1 cellular context compared by ENCODE assay signal in the genomic region with DNA sequence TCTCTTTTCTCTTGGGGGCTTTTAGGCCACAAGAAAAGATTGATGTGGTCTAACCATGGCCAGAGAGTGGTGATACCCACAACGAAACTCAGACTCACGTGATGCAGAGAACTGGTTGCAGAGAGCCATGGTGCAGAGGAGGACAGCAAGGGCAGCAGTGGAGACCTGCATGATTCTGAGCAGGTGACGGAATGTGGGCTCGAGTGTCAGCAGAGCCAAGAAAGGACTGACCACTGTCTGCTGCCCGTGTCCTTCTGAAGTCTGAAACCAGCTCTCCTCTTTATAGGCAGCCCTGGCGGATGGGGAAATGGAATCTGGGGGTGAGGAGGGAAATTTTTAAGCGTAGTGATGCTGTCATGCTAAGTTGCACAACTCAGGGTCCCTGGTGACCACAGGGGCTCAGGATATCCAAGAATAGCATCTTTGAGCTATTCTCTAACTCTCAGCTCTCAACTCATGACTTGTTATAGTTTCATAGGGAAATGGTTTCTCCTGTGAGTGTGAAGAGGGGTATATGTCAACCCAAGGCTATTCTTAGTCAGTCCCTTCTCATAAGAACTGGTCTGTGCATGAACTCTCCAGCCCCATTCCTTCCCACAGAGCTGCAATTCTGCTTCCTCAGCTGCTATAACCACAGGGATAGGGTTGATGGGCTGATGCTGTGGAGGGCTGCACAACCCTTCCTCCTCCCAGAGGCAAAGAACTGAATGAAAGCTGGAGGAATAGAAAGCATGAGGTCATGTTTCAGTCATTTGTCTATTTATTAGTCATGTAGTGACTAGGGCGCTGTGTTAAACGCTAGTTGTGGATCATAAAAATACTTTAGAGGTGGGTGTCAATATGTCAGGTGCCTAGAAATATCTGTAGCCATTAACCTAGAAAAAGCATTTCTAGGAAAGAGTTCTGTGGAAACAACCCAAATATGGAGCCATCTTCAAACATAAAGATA.
TF ChIP-seq lines count a peak whose summit lies in the region.

A gene (minus strand): TSS at position 256 of the 949 bp plus-strand sequence. CDS start 85 bp downstream, at position 171.

TF ChIP-seq in GM12878, 131 proteins besides CTCF, POLR2A, EP300 and RAD21 (continued from another document and continues in another):
- TF ChIP-seq, protein P1, sequence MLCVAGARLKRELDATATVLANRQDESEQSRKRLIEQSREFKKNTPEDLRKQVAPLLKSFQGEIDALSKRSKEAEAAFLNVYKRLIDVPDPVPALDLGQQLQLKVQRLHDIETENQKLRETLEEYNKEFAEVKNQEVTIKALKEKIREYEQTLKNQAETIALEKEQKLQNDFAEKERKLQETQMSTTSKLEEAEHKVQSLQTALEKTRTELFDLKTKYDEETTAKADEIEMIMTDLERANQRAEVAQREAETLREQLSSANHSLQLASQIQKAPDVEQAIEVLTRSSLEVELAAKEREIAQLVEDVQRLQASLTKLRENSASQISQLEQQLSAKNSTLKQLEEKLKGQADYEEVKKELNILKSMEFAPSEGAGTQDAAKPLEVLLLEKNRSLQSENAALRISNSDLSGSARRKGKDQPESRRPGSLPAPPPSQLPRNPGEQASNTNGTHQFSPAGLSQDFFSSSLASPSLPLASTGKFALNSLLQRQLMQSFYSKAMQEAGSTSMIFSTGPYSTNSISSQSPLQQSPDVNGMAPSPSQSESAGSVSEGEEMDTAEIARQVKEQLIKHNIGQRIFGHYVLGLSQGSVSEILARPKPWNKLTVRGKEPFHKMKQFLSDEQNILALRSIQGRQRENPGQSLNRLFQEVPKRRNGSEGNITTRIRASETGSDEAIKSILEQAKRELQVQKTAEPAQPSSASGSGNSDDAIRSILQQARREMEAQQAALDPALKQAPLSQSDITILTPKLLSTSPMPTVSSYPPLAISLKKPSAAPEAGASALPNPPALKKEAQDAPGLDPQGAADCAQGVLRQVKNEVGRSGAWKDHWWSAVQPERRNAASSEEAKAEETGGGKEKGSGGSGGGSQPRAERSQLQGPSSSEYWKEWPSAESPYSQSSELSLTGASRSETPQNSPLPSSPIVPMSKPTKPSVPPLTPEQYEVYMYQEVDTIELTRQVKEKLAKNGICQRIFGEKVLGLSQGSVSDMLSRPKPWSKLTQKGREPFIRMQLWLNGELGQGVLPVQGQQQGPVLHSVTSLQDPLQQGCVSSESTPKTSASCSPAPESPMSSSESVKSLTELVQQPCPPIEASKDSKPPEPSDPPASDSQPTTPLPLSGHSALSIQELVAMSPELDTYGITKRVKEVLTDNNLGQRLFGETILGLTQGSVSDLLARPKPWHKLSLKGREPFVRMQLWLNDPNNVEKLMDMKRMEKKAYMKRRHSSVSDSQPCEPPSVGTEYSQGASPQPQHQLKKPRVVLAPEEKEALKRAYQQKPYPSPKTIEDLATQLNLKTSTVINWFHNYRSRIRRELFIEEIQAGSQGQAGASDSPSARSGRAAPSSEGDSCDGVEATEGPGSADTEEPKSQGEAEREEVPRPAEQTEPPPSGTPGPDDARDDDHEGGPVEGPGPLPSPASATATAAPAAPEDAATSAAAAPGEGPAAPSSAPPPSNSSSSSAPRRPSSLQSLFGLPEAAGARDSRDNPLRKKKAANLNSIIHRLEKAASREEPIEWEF (IDR thresholded peaks at IDR 0.05; ENCODE audit: insufficient replicate concordance, low read depth, low read length): peak; percentile 92
- TF ChIP-seq, protein P2, sequence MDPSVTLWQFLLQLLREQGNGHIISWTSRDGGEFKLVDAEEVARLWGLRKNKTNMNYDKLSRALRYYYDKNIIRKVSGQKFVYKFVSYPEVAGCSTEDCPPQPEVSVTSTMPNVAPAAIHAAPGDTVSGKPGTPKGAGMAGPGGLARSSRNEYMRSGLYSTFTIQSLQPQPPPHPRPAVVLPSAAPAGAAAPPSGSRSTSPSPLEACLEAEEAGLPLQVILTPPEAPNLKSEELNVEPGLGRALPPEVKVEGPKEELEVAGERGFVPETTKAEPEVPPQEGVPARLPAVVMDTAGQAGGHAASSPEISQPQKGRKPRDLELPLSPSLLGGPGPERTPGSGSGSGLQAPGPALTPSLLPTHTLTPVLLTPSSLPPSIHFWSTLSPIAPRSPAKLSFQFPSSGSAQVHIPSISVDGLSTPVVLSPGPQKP (IDR thresholded peaks at IDR 0.05; ENCODE audit: low read depth, low read length): no peak; the same call in 1 of the 2 replicates
- TF ChIP-seq LARP7 (IDR thresholded peaks at IDR 0.05): no peak
- no peak for TF ChIP-seq NFXL1 (IDR thresholded peaks at IDR 0.05; ENCODE audit: borderline replicate concordance)
- TF ChIP-seq, protein P3, sequence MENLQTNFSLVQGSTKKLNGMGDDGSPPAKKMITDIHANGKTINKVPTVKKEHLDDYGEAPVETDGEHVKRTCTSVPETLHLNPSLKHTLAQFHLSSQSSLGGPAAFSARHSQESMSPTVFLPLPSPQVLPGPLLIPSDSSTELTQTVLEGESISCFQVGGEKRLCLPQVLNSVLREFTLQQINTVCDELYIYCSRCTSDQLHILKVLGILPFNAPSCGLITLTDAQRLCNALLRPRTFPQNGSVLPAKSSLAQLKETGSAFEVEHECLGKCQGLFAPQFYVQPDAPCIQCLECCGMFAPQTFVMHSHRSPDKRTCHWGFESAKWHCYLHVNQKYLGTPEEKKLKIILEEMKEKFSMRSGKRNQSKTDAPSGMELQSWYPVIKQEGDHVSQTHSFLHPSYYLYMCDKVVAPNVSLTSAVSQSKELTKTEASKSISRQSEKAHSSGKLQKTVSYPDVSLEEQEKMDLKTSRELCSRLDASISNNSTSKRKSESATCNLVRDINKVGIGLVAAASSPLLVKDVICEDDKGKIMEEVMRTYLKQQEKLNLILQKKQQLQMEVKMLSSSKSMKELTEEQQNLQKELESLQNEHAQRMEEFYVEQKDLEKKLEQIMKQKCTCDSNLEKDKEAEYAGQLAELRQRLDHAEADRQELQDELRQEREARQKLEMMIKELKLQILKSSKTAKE (IDR thresholded peaks at IDR 0.05; ENCODE audit: low read depth, poor library complexity, severe bottlenecking): peak; percentile 97
- TF ChIP-seq, protein P4, sequence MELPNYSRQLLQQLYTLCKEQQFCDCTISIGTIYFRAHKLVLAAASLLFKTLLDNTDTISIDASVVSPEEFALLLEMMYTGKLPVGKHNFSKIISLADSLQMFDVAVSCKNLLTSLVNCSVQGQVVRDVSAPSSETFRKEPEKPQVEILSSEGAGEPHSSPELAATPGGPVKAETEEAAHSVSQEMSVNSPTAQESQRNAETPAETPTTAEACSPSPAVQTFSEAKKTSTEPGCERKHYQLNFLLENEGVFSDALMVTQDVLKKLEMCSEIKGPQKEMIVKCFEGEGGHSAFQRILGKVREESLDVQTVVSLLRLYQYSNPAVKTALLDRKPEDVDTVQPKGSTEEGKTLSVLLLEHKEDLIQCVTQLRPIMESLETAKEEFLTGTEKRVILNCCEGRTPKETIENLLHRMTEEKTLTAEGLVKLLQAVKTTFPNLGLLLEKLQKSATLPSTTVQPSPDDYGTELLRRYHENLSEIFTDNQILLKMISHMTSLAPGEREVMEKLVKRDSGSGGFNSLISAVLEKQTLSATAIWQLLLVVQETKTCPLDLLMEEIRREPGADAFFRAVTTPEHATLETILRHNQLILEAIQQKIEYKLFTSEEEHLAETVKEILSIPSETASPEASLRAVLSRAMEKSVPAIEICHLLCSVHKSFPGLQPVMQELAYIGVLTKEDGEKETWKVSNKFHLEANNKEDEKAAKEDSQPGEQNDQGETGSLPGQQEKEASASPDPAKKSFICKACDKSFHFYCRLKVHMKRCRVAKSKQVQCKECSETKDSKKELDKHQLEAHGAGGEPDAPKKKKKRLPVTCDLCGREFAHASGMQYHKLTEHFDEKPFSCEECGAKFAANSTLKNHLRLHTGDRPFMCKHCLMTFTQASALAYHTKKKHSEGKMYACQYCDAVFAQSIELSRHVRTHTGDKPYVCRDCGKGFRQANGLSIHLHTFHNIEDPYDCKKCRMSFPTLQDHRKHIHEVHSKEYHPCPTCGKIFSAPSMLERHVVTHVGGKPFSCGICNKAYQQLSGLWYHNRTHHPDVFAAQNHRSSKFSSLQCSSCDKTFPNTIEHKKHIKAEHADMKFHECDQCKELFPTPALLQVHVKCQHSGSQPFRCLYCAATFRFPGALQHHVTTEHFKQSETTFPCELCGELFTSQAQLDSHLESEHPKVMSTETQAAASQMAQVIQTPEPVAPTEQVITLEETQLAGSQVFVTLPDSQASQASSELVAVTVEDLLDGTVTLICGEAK (IDR thresholded peaks at IDR 0.05; ENCODE audit: borderline replicate concordance): no peak; the same call in 1 of the 2 replicates
- peak; percentile 99 for TF ChIP-seq IKZF1 (conservative IDR thresholded peaks at IDR 0.05)
- TF ChIP-seq NR2C1 (IDR thresholded peaks at IDR 0.05): no peak
- no peak for TF ChIP-seq CHD4 (IDR thresholded peaks at IDR 0.05)
- TF ChIP-seq KLF5 (IDR thresholded peaks at IDR 0.05; ENCODE audit: partially characterized antibody): peak; percentile 95
- TF ChIP-seq, protein P5, sequence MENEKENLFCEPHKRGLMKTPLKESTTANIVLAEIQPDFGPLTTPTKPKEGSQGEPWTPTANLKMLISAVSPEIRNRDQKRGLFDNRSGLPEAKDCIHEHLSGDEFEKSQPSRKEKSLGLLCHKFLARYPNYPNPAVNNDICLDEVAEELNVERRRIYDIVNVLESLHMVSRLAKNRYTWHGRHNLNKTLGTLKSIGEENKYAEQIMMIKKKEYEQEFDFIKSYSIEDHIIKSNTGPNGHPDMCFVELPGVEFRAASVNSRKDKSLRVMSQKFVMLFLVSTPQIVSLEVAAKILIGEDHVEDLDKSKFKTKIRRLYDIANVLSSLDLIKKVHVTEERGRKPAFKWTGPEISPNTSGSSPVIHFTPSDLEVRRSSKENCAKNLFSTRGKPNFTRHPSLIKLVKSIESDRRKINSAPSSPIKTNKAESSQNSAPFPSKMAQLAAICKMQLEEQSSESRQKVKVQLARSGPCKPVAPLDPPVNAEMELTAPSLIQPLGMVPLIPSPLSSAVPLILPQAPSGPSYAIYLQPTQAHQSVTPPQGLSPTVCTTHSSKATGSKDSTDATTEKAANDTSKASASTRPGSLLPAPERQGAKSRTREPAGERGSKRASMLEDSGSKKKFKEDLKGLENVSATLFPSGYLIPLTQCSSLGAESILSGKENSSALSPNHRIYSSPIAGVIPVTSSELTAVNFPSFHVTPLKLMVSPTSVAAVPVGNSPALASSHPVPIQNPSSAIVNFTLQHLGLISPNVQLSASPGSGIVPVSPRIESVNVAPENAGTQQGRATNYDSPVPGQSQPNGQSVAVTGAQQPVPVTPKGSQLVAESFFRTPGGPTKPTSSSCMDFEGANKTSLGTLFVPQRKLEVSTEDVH (IDR thresholded peaks at IDR 0.05; ENCODE audit: low read depth, partially characterized antibody): no peak
- peak in 1 of 2 experiments; percentile 94; a peak in 2 of 4 replicates for TF ChIP-seq ETV6 (conservative IDR thresholded peaks at IDR 0.05 in 1 of 2, IDR thresholded peaks at IDR 0.05 in 1 of 2; ENCODE audit: borderline replicate concordance in 1 of 2, low read depth in 1 of 2)
- peak; percentile 91 for TF ChIP-seq TCF3 (IDR thresholded peaks at IDR 0.05; ENCODE audit: borderline replicate concordance, insufficient read depth, low read depth, low read length)
- peak; percentile 98 for TF ChIP-seq NBN (IDR thresholded peaks at IDR 0.05)
- peak; percentile 70 for TF ChIP-seq HDAC6 (IDR thresholded peaks at IDR 0.05; ENCODE audit: unreplicated experiment)
- peak; percentile 94; the same call in 1 of the 2 replicates for TF ChIP-seq POLR2AphosphoS2 (IDR thresholded peaks at IDR 0.05; ENCODE audit: low read depth, low read length)
- no peak for TF ChIP-seq FOXK2 (IDR thresholded peaks at IDR 0.05)
- no peak for TF ChIP-seq ZZZ3 (IDR thresholded peaks at IDR 0.05; ENCODE audit: control insufficient read depth, insufficient read length, low read depth)
- TF ChIP-seq, protein P6, sequence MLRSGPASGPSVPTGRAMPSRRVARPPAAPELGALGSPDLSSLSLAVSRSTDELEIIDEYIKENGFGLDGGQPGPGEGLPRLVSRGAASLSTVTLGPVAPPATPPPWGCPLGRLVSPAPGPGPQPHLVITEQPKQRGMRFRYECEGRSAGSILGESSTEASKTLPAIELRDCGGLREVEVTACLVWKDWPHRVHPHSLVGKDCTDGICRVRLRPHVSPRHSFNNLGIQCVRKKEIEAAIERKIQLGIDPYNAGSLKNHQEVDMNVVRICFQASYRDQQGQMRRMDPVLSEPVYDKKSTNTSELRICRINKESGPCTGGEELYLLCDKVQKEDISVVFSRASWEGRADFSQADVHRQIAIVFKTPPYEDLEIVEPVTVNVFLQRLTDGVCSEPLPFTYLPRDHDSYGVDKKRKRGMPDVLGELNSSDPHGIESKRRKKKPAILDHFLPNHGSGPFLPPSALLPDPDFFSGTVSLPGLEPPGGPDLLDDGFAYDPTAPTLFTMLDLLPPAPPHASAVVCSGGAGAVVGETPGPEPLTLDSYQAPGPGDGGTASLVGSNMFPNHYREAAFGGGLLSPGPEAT (IDR thresholded peaks at IDR 0.05; ENCODE audit: low read depth): peak; percentile 97
- TF ChIP-seq MTA2 (IDR thresholded peaks at IDR 0.05; ENCODE audit: low read depth): peak; percentile 98
- TF ChIP-seq, protein P7, sequence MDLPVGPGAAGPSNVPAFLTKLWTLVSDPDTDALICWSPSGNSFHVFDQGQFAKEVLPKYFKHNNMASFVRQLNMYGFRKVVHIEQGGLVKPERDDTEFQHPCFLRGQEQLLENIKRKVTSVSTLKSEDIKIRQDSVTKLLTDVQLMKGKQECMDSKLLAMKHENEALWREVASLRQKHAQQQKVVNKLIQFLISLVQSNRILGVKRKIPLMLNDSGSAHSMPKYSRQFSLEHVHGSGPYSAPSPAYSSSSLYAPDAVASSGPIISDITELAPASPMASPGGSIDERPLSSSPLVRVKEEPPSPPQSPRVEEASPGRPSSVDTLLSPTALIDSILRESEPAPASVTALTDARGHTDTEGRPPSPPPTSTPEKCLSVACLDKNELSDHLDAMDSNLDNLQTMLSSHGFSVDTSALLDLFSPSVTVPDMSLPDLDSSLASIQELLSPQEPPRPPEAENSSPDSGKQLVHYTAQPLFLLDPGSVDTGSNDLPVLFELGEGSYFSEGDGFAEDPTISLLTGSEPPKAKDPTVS (IDR thresholded peaks at IDR 0.05; ENCODE audit: low read depth, low read length): no peak
- no peak for TF ChIP-seq ESRRA (IDR thresholded peaks at IDR 0.05; ENCODE audit: low read length)
- no peak for TF ChIP-seq SIX5 (IDR thresholded peaks at IDR 0.05; ENCODE audit: low read depth, low read length, severe bottlenecking)
- TF ChIP-seq STAT1 (conservative IDR thresholded peaks at IDR 0.05): peak; percentile 5; the same call in 1 of the 2 replicates
- no peak for TF ChIP-seq EZH2 (IDR thresholded peaks at IDR 0.05; ENCODE audit: borderline replicate concordance, control insufficient read depth, low read depth, low read length)
- peak; percentile 98 for TF ChIP-seq MTA3 (IDR thresholded peaks at IDR 0.05; ENCODE audit: borderline replicate concordance, low read length)
- TF ChIP-seq, protein P8, sequence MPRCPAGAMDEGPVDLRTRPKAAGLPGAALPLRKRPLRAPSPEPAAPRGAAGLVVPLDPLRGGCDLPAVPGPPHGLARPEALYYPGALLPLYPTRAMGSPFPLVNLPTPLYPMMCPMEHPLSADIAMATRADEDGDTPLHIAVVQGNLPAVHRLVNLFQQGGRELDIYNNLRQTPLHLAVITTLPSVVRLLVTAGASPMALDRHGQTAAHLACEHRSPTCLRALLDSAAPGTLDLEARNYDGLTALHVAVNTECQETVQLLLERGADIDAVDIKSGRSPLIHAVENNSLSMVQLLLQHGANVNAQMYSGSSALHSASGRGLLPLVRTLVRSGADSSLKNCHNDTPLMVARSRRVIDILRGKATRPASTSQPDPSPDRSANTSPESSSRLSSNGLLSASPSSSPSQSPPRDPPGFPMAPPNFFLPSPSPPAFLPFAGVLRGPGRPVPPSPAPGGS (IDR thresholded peaks at IDR 0.05; ENCODE audit: borderline replicate concordance, insufficient read depth, low read depth, low read length, poor library complexity, severe bottlenecking): peak; percentile 95
- TF ChIP-seq JUND (IDR thresholded peaks at IDR 0.05; ENCODE audit: low read depth, low read length): peak; percentile 49
- TF ChIP-seq SPI1 (IDR thresholded peaks at IDR 0.05; ENCODE audit: borderline replicate concordance, insufficient read depth, low read depth, low read length): peak; percentile 83
- peak; percentile 47; the same call in 1 of the 2 replicates for TF ChIP-seq YY1 (IDR thresholded peaks at IDR 0.05; ENCODE audit: low read depth, low read length)
- peak; percentile 98 for TF ChIP-seq DPF2 (IDR thresholded peaks at IDR 0.05)
- peak; percentile 99 for TF ChIP-seq JUNB (IDR thresholded peaks at IDR 0.05)
